34 cellular contexts compared by ENCODE assay signal in the genomic region with DNA sequence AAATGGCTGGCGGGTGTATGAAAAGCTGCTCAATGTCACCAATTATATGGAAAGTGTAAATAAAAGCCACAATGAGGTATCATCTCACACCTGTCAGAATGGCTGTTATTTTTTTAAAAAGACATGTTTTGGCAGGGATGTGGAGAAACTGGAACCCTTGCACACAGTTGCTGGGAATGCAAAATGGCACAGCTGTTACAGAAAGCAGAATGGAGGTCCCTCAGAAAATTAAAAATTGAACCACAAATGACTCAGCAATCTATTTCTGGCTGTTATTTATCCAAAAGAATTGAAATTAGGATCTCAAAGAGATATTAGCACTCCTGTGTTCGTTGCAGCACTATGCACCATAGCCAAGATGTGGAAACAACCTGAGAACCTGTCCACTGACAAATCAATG.
"Had no signal": no experiment of that assay in that cellular context is flagged by ENCODE, and none has a peak within 500 bp of the region (broad histone marks: within the 10 kb centered on the region; RNA-seq: fewer than 3 reads in every experiment).

No MANE protein-coding gene starts in this region.

- DNase-seq: activated B cell treated with CpG ODN at 0.5 μM for 24 hours; activated CD4-positive, alpha-beta memory T cell treated with anti-CD3 and anti-CD28 coated beads for 36 hours; activated CD4-positive, alpha-beta T cell treated with anti-CD3 and anti-CD28 coated beads for 4 hours; activated CD4-positive, alpha-beta T cell treated with anti-CD3 and anti-CD28 coated beads, Interleukin-2, amount 50 U/mL, for 1 hour; activated CD4-positive, CD25-positive, alpha-beta regulatory T cell treated with anti-CD3 and anti-CD28 coated beads, Interleukin-2, amount 50 U/mL, for 72 hours; activated CD8-positive, alpha-beta memory T cell treated with anti-CD3 and anti-CD28 coated beads, Interleukin-2, amount 50 U/mL, for 4 hours; activated gamma-delta T cell treated with Interleukin-2 at 50 U/mL for 16 hours; activated naive CD4-positive, alpha-beta T cell treated with anti-CD3 and anti-CD28 coated beads for 36 hours; activated T-cell treated with anti-CD3 and anti-CD28 coated beads for 4 hours; activated T-cell treated with anti-CD3 and anti-CD28 coated beads, Interleukin-2, amount 50 U/mL, for 4 hours; adrenal gland; body of pancreas; Karpas-422; KBM-7; MG63; NCI-H1048; NCI-H1694 treated with DMSO at 0.1 percent for 48 hours; NCI-H2029; NCI-H2107; NCI-H345; NCI-H524 treated with DMSO at 0.1 percent for 48 hours; NCI-H82; NK-92 treated with Interleukin-12 subunit alpha and Interleukin-12 subunit beta, amount 100 ng/mL, for 24 hours; PC-3; Peyer's patch; RPMI8226; SIG-M5; SW 1271; T-helper 1 cell; T-helper 2 cell; T-helper 9 cell had no signal

- H3K9me3 ChIP-seq: adrenal gland, body of pancreas, breast epithelium, MG63, Peyer's patch had no signal

- H3K4me3 ChIP-seq: adrenal gland, body of pancreas, breast epithelium, MG63, Peyer's patch had no signal

- H3K27me3 ChIP-seq: adrenal gland, body of pancreas, breast epithelium, MG63, Peyer's patch had no signal

- ATAC-seq: activated naive CD4-positive, alpha-beta T cell treated with anti-CD3 and anti-CD28 coated beads, Interleukin-2, amount 50 U/mL, for 72 hours; activated T-cell treated with anti-CD3 and anti-CD28 coated beads, Interleukin-2, amount 50 U/mL, for 4 hours; body of pancreas; PC-3 had no signal

- H3K36me3 ChIP-seq: adrenal gland, breast epithelium, MG63, Peyer's patch had no signal

- H3K27ac ChIP-seq: adrenal gland, body of pancreas, breast epithelium, Peyer's patch, VCaP had no signal

- H3K4me1 ChIP-seq: adrenal gland, body of pancreas, breast epithelium, Peyer's patch had no signal
